Comparison of ENCODE assay signal across 23 cellular contexts in the genomic region with DNA sequence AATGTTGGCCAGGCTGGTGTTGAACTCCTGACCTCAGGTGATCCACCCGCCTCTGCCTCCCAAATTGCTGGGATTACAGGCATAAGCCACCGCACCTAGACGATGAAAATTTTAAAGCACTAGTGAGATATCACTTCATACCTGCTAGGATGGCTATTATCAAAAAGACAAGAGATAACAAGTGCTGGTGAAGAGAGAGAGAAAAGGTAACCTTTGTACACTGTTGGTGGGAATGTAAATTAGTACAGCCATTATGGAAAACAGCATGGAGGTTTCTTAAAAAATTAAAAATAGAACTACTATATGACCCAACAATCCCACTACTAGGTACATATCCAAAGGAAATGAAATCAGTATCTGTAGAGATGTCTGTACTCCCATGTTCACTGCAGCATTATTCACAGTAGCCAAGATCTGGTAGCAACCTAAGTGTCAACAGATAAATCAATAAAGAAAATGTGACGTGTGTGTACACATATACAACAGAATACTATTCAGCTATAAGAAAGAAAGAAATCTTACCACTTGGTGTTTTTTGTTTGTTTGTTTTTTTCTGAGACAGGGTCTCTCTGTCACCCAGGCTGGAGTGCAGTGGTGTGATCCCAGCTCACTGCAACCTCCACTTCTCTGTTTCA.
"Had no signal": no experiment of that assay in that cellular context is flagged by ENCODE, and none has a peak within 500 bp of the region (broad histone marks: within the 10 kb centered on the region; RNA-seq: fewer than 3 reads in every experiment).

No MANE protein-coding gene starts in this region.

- DNase-seq: activated CD4-positive, alpha-beta memory T cell treated with anti-CD3 and anti-CD28 coated beads, Interleukin-2, amount 10 ng/mL, durations not matched to agents 7 days and 5 days; activated CD4-positive, alpha-beta T cell treated with anti-CD3 and anti-CD28 coated beads, Interleukin-2, amount 10 ng/mL, durations not matched to agents 7 days and 5 days; activated CD4-positive, CD25-positive, alpha-beta regulatory T cell; activated effector memory CD4-positive, alpha-beta T cell treated with anti-CD3 and anti-CD28 coated beads, Interleukin-2, amount 50 U/mL, for 16 hours; activated naive CD4-positive, alpha-beta T cell treated with Interleukin-2 at 50 U/mL for 16 hours; activated naive CD8-positive, alpha-beta T cell treated with anti-CD3 and anti-CD28 coated beads for 36 hours; brain microvascular endothelial cell; IMR-90; Kasumi-1; KBM-7; NCI-H1092; NCI-H1417; NCI-H1930; NCI-H2171; NCI-H2227 treated with DMSO at 0.1 percent for 48 hours; NCI-H526; NCI-H82; RPMI8226; T-cell had no signal

- H3K9me3 Mint-ChIP-seq: activated CD4-positive, alpha-beta memory T cell treated with anti-CD3 and anti-CD28 coated beads, Interleukin-2, amount 10 ng/mL, durations not matched to agents 7 days and 5 days; activated CD4-positive, alpha-beta T cell treated with anti-CD3 and anti-CD28 coated beads, Interleukin-2, amount 10 ng/mL, durations not matched to agents 7 days and 5 days; activated naive CD8-positive, alpha-beta T cell treated with anti-CD3 and anti-CD28 coated beads for 36 hours; T-cell had no signal

- H3K4me3 Mint-ChIP-seq: activated CD4-positive, alpha-beta memory T cell treated with anti-CD3 and anti-CD28 coated beads, Interleukin-2, amount 10 ng/mL, durations not matched to agents 7 days and 5 days; activated CD4-positive, alpha-beta T cell treated with anti-CD3 and anti-CD28 coated beads, Interleukin-2, amount 10 ng/mL, durations not matched to agents 7 days and 5 days; activated naive CD8-positive, alpha-beta T cell treated with anti-CD3 and anti-CD28 coated beads for 36 hours; T-cell had no signal

- H3K27me3 ChIP-seq: brain microvascular endothelial cell had no signal

- H3K27ac Mint-ChIP-seq: activated CD4-positive, alpha-beta memory T cell treated with anti-CD3 and anti-CD28 coated beads, Interleukin-2, amount 10 ng/mL, durations not matched to agents 7 days and 5 days; activated CD4-positive, alpha-beta T cell treated with anti-CD3 and anti-CD28 coated beads, Interleukin-2, amount 10 ng/mL, durations not matched to agents 7 days and 5 days; activated naive CD8-positive, alpha-beta T cell treated with anti-CD3 and anti-CD28 coated beads for 36 hours; T-cell had no signal

- H3K4me3 ChIP-seq: SK-N-MC had no signal

- H3K27ac ChIP-seq: brain microvascular endothelial cell, SK-N-MC, VCaP had no signal

- ATAC-seq: Panc1, Right ventricle myocardium inferior, T-cell had no signal

- H3K27me3 Mint-ChIP-seq: activated CD4-positive, alpha-beta memory T cell treated with anti-CD3 and anti-CD28 coated beads, Interleukin-2, amount 10 ng/mL, durations not matched to agents 7 days and 5 days; activated CD4-positive, alpha-beta T cell treated with anti-CD3 and anti-CD28 coated beads, Interleukin-2, amount 10 ng/mL, durations not matched to agents 7 days and 5 days; activated naive CD8-positive, alpha-beta T cell treated with anti-CD3 and anti-CD28 coated beads for 36 hours; T-cell had no signal
